1 cellular context compared by ENCODE assay signal in the genomic region with DNA sequence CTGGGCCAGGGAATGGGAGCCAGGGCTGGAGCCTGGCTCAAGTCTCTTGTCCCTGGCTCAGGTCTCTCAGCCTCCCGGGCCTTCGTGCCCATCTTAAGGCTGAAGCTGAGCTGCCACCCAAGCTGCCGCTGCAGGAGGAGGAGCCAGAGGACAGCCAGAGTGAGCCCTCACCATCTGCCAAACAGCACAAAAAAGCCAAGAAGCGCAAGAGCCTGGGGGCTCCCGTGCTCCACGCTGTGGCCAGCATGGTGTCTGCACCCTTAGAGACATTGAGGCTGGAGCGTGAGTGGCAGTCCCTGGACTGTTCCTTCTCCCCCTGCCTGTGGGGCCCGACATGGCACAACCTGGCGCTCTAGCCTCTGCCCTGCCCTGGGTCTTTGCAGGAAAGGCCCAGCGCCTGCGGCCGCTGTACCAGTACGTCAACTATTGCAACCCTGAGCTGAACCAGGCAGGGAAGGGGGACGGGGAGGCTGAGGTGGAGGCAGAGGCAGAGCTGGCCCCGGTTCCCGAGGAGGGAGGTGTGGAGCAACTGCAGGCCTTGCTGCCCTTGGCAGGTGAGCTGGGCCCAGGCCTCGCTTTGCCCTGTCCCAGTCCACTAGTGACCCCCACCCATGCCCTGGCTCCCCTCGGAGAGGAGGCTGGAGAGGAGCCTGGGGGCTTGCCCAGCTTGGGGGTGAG.
TF ChIP-seq lines count a peak whose summit lies in the region.

No MANE protein-coding gene starts in this region.

TF ChIP-seq in HepG2, 621 proteins besides CTCF, POLR2A, EP300 and RAD21 (continued from another document and continues in another):
- TF ChIP-seq, protein P1, sequence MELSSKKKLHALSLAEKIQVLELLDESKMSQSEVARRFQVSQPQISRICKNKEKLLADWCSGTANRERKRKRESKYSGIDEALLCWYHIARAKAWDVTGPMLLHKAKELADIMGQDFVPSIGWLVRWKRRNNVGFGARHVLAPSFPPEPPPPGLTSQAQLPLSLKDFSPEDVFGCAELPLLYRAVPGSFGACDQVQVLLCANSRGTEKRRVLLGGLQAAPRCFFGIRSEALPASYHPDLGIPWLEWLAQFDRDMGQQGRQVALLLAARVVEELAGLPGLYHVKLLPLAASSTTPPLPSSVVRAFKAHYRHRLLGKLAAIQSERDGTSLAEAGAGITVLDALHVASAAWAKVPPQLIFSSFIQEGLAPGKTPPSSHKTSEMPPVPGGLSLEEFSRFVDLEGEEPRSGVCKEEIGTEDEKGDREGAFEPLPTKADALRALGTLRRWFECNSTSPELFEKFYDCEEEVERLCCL (CRISPR knock-in tag; IDR thresholded peaks at IDR 0.05; ENCODE audit: borderline replicate concordance) = peak; percentile 33; the same call in 1 of the 2 replicates
- no peak for TF ChIP-seq HOXA7 (CRISPR knock-in tag; IDR thresholded peaks at IDR 0.05)
- peak; percentile 71 for TF ChIP-seq RBM39 (IDR thresholded peaks at IDR 0.05; ENCODE audit: low read depth, low read length, poor library complexity, severe bottlenecking)
- TF ChIP-seq, protein P2, sequence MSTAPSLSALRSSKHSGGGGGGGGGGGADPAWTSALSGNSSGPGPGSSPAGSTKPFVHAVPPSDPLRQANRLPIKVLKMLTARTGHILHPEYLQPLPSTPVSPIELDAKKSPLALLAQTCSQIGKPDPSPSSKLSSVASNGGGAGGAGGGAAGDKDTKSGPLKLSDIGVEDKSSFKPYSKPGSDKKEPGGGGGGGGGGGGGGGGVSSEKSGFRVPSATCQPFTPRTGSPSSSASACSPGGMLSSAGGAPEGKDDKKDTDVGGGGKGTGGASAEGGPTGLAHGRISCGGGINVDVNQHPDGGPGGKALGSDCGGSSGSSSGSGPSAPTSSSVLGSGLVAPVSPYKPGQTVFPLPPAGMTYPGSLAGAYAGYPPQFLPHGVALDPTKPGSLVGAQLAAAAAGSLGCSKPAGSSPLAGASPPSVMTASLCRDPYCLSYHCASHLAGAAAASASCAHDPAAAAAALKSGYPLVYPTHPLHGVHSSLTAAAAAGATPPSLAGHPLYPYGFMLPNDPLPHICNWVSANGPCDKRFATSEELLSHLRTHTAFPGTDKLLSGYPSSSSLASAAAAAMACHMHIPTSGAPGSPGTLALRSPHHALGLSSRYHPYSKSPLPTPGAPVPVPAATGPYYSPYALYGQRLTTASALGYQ (CRISPR knock-in tag; IDR thresholded peaks at IDR 0.05) = no peak
- TF ChIP-seq, protein P3, sequence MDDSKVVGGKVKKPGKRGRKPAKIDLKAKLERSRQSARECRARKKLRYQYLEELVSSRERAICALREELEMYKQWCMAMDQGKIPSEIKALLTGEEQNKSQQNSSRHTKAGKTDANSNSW (CRISPR knock-in tag; IDR thresholded peaks at IDR 0.05; ENCODE audit: borderline replicate concordance) = no peak
- peak; percentile 74 for TF ChIP-seq ZNF383 (CRISPR knock-in tag; IDR thresholded peaks at IDR 0.05; ENCODE audit: borderline replicate concordance)
- TF ChIP-seq, protein P4, sequence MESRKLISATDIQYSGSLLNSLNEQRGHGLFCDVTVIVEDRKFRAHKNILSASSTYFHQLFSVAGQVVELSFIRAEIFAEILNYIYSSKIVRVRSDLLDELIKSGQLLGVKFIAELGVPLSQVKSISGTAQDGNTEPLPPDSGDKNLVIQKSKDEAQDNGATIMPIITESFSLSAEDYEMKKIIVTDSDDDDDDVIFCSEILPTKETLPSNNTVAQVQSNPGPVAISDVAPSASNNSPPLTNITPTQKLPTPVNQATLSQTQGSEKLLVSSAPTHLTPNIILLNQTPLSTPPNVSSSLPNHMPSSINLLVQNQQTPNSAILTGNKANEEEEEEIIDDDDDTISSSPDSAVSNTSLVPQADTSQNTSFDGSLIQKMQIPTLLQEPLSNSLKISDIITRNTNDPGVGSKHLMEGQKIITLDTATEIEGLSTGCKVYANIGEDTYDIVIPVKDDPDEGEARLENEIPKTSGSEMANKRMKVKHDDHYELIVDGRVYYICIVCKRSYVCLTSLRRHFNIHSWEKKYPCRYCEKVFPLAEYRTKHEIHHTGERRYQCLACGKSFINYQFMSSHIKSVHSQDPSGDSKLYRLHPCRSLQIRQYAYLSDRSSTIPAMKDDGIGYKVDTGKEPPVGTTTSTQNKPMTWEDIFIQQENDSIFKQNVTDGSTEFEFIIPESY (CRISPR knock-in tag; IDR thresholded peaks at IDR 0.05) = peak; percentile 58; the same call in 1 of the 2 replicates
- no peak for TF ChIP-seq TAF15 (IDR thresholded peaks at IDR 0.05; ENCODE audit: low read depth, low read length, poor library complexity, severe bottlenecking)
- peak; percentile 28 for TF ChIP-seq ZSCAN31 (CRISPR knock-in tag; IDR thresholded peaks at IDR 0.05; ENCODE audit: low read depth)
- peak; percentile 83; the same call in 1 of the 2 replicates for TF ChIP-seq ZNF350 (CRISPR knock-in tag; IDR thresholded peaks at IDR 0.05; ENCODE audit: borderline replicate concordance, low read depth)
- peak; percentile 55; the same call in 1 of the 2 replicates for TF ChIP-seq TFAP4 (IDR thresholded peaks at IDR 0.05; ENCODE audit: borderline replicate concordance, low read depth)
- TF ChIP-seq MEIS1 (CRISPR knock-in tag; IDR thresholded peaks at IDR 0.05; ENCODE audit: borderline replicate concordance) = peak; percentile 80; the same call in 1 of the 2 replicates
- peak; percentile 65; the same call in 1 of the 2 replicates for TF ChIP-seq JUND (CRISPR knock-in tag; IDR thresholded peaks at IDR 0.05)
- TF ChIP-seq, protein P5, sequence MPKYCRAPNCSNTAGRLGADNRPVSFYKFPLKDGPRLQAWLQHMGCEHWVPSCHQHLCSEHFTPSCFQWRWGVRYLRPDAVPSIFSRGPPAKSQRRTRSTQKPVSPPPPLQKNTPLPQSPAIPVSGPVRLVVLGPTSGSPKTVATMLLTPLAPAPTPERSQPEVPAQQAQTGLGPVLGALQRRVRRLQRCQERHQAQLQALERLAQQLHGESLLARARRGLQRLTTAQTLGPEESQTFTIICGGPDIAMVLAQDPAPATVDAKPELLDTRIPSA (CRISPR knock-in tag; IDR thresholded peaks at IDR 0.05; ENCODE audit: borderline replicate concordance) = no peak
- TF ChIP-seq KDM5B (CRISPR knock-in tag; IDR thresholded peaks at IDR 0.05; ENCODE audit: borderline replicate concordance) = peak; percentile 20
- TF ChIP-seq RFXANK (CRISPR knock-in tag; IDR thresholded peaks at IDR 0.05) = peak; percentile 89; the same call in 1 of the 2 replicates
- peak; percentile 84 for TF ChIP-seq HOXA3 (CRISPR knock-in tag; IDR thresholded peaks at IDR 0.05)
- TF ChIP-seq ZMYM4 (CRISPR knock-in tag; IDR thresholded peaks at IDR 0.05) = peak; percentile 71; the same call in 1 of the 2 replicates
- TF ChIP-seq ZNF232 (CRISPR knock-in tag; IDR thresholded peaks at IDR 0.05; ENCODE audit: borderline replicate concordance) = no peak
- TF ChIP-seq TBP (CRISPR knock-in tag; IDR thresholded peaks at IDR 0.05) = no peak
- TF ChIP-seq ZNF205 (CRISPR knock-in tag; IDR thresholded peaks at IDR 0.05) = peak; percentile 87; the same call in 1 of the 2 replicates
- no peak for TF ChIP-seq ZNF280B (CRISPR knock-in tag; IDR thresholded peaks at IDR 0.05; ENCODE audit: borderline replicate concordance)
- peak; percentile 92 for TF ChIP-seq HOXA5 (CRISPR knock-in tag; IDR thresholded peaks at IDR 0.05)
- TF ChIP-seq FOSL2 (CRISPR knock-in tag; IDR thresholded peaks at IDR 0.05) = 0 out of 2 replicates have a peak, but pooled peaks have one; percentile 36
- TF ChIP-seq TFDP1 (CRISPR knock-in tag; IDR thresholded peaks at IDR 0.05; ENCODE audit: borderline replicate concordance) = peak; percentile 48
- TF ChIP-seq PAX8 (CRISPR knock-in tag; IDR thresholded peaks at IDR 0.05; ENCODE audit: borderline replicate concordance) = no peak
- TF ChIP-seq, protein P6, sequence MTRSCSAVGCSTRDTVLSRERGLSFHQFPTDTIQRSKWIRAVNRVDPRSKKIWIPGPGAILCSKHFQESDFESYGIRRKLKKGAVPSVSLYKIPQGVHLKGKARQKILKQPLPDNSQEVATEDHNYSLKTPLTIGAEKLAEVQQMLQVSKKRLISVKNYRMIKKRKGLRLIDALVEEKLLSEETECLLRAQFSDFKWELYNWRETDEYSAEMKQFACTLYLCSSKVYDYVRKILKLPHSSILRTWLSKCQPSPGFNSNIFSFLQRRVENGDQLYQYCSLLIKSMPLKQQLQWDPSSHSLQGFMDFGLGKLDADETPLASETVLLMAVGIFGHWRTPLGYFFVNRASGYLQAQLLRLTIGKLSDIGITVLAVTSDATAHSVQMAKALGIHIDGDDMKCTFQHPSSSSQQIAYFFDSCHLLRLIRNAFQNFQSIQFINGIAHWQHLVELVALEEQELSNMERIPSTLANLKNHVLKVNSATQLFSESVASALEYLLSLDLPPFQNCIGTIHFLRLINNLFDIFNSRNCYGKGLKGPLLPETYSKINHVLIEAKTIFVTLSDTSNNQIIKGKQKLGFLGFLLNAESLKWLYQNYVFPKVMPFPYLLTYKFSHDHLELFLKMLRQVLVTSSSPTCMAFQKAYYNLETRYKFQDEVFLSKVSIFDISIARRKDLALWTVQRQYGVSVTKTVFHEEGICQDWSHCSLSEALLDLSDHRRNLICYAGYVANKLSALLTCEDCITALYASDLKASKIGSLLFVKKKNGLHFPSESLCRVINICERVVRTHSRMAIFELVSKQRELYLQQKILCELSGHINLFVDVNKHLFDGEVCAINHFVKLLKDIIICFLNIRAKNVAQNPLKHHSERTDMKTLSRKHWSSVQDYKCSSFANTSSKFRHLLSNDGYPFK (CRISPR knock-in tag; IDR thresholded peaks at IDR 0.05; ENCODE audit: borderline replicate concordance) = peak; percentile 49; the same call in 1 of the 2 replicates
- TF ChIP-seq JARID2 (CRISPR knock-in tag; IDR thresholded peaks at IDR 0.05; ENCODE audit: insufficient replicate concordance) = no peak
- no peak for TF ChIP-seq ATRX (CRISPR knock-in tag; IDR thresholded peaks at IDR 0.05; ENCODE audit: borderline replicate concordance)
- TF ChIP-seq, protein P7, sequence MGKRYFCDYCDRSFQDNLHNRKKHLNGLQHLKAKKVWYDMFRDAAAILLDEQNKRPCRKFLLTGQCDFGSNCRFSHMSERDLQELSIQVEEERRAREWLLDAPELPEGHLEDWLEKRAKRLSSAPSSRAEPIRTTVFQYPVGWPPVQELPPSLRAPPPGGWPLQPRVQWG (CRISPR knock-in tag; IDR thresholded peaks at IDR 0.05; ENCODE audit: borderline replicate concordance, low read depth) = no peak
- TF ChIP-seq TARDBP (CRISPR knock-in tag; IDR thresholded peaks at IDR 0.05) = peak; percentile 82
- no peak for TF ChIP-seq EHMT2 (IDR thresholded peaks at IDR 0.05; ENCODE audit: borderline replicate concordance, low read depth, low read length)
- TF ChIP-seq JUNB (CRISPR knock-in tag; IDR thresholded peaks at IDR 0.05; ENCODE audit: borderline replicate concordance) = no peak
- TF ChIP-seq TEAD3 (CRISPR knock-in tag; optimal IDR thresholded peaks at IDR 0.05; ENCODE audit: borderline replicate concordance) = peak; percentile 69
- TF ChIP-seq ZNF207 (IDR thresholded peaks at IDR 0.05; ENCODE audit: borderline replicate concordance) = no peak
- peak; percentile 70; the same call in 1 of the 2 replicates for TF ChIP-seq MAX (IDR thresholded peaks at IDR 0.05)
- TF ChIP-seq SRSF4 (IDR thresholded peaks at IDR 0.05; ENCODE audit: low read depth, low read length, poor library complexity, severe bottlenecking) = no peak
- peak; percentile 86 for TF ChIP-seq STAG1 (CRISPR knock-in tag; IDR thresholded peaks at IDR 0.05)
- peak; percentile 65; the same call in 1 of the 2 replicates for TF ChIP-seq ZFY (CRISPR knock-in tag; IDR thresholded peaks at IDR 0.05)
- TF ChIP-seq THAP11 (CRISPR knock-in tag; IDR thresholded peaks at IDR 0.05) = peak; percentile 92
- TF ChIP-seq DMAP1 (CRISPR knock-in tag; IDR thresholded peaks at IDR 0.05) = peak; percentile 8; the same call in 1 of the 2 replicates
- TF ChIP-seq HDAC6 (IDR thresholded peaks at IDR 0.05; ENCODE audit: low read depth, low read length) = no peak
- no peak for TF ChIP-seq KLF9 (CRISPR knock-in tag; IDR thresholded peaks at IDR 0.05; ENCODE audit: low read depth)
- TF ChIP-seq ZNF83 (CRISPR knock-in tag; IDR thresholded peaks at IDR 0.05; ENCODE audit: borderline replicate concordance) = no peak; the same call in 1 of the 2 replicates
- TF ChIP-seq RELA (CRISPR knock-in tag; IDR thresholded peaks at IDR 0.05) = 0 out of 2 replicates have a peak, but pooled peaks have one; percentile 40
- TF ChIP-seq HCFC1 (IDR thresholded peaks at IDR 0.05; ENCODE audit: low read depth, low read length) = 0 out of 2 replicates have a peak, but pooled peaks have one; percentile 40
